1 cellular context compared by ENCODE assay signal in the genomic region with DNA sequence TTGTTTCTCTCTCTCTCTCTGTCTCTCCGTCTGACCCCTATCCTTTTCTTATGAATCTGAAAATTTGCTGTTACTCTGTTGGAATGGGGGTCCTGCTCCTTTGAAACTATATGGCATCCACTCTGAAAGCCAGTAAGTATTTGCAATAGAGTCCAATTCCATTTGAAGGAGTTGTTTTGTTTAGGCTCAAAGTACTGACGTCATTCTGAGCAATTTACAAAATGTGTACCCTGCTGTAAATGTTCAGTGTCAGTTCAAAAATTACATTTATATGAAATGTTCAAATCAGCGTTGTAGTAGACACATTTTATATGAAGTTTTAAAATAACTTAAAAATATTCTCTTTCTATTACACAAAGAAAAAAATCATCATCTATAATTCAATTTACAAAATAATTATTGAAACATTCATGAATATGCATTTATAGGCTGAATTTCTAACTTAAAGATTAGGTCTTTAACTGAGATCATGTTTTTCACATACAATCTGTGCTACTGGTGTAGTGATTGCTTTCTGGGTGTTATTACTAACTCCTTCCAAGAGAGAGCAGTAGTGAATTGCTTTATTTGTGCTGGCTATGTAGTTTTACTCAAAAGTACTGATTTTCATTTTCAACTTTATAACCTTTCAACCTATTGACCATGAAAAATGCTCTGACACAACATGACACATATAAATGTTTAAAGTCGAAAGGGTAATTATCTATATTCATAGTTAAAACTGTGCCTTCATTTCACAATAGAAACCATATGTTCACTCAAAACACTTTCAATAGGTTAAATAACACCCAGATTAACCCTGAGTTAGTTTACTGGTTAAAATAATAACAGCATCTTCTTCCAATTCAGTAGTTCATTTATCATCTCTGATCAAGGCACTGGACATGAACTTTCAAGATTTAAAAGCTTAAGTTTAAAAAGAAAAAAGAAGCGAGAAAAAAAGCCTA.
TF ChIP-seq lines count a peak whose summit lies in the region.

No MANE protein-coding gene starts in this region.

TF ChIP-seq in GM23338, 12 proteins besides CTCF, POLR2A, EP300 and RAD21 (continued from another document):
- TF ChIP-seq REST (IDR thresholded peaks at IDR 0.05; ENCODE audit: unreplicated experiment): no peak
- no peak for TF ChIP-seq POLR2AphosphoS5 (IDR thresholded peaks at IDR 0.05; ENCODE audit: low read depth)
- no peak for TF ChIP-seq ZNF331 (CRISPR knock-in tag; IDR thresholded peaks at IDR 0.05; ENCODE audit: low read depth)
- no peak for TF ChIP-seq JUNB (IDR thresholded peaks at IDR 0.05; ENCODE audit: unreplicated experiment)
- TF ChIP-seq, protein P1, sequence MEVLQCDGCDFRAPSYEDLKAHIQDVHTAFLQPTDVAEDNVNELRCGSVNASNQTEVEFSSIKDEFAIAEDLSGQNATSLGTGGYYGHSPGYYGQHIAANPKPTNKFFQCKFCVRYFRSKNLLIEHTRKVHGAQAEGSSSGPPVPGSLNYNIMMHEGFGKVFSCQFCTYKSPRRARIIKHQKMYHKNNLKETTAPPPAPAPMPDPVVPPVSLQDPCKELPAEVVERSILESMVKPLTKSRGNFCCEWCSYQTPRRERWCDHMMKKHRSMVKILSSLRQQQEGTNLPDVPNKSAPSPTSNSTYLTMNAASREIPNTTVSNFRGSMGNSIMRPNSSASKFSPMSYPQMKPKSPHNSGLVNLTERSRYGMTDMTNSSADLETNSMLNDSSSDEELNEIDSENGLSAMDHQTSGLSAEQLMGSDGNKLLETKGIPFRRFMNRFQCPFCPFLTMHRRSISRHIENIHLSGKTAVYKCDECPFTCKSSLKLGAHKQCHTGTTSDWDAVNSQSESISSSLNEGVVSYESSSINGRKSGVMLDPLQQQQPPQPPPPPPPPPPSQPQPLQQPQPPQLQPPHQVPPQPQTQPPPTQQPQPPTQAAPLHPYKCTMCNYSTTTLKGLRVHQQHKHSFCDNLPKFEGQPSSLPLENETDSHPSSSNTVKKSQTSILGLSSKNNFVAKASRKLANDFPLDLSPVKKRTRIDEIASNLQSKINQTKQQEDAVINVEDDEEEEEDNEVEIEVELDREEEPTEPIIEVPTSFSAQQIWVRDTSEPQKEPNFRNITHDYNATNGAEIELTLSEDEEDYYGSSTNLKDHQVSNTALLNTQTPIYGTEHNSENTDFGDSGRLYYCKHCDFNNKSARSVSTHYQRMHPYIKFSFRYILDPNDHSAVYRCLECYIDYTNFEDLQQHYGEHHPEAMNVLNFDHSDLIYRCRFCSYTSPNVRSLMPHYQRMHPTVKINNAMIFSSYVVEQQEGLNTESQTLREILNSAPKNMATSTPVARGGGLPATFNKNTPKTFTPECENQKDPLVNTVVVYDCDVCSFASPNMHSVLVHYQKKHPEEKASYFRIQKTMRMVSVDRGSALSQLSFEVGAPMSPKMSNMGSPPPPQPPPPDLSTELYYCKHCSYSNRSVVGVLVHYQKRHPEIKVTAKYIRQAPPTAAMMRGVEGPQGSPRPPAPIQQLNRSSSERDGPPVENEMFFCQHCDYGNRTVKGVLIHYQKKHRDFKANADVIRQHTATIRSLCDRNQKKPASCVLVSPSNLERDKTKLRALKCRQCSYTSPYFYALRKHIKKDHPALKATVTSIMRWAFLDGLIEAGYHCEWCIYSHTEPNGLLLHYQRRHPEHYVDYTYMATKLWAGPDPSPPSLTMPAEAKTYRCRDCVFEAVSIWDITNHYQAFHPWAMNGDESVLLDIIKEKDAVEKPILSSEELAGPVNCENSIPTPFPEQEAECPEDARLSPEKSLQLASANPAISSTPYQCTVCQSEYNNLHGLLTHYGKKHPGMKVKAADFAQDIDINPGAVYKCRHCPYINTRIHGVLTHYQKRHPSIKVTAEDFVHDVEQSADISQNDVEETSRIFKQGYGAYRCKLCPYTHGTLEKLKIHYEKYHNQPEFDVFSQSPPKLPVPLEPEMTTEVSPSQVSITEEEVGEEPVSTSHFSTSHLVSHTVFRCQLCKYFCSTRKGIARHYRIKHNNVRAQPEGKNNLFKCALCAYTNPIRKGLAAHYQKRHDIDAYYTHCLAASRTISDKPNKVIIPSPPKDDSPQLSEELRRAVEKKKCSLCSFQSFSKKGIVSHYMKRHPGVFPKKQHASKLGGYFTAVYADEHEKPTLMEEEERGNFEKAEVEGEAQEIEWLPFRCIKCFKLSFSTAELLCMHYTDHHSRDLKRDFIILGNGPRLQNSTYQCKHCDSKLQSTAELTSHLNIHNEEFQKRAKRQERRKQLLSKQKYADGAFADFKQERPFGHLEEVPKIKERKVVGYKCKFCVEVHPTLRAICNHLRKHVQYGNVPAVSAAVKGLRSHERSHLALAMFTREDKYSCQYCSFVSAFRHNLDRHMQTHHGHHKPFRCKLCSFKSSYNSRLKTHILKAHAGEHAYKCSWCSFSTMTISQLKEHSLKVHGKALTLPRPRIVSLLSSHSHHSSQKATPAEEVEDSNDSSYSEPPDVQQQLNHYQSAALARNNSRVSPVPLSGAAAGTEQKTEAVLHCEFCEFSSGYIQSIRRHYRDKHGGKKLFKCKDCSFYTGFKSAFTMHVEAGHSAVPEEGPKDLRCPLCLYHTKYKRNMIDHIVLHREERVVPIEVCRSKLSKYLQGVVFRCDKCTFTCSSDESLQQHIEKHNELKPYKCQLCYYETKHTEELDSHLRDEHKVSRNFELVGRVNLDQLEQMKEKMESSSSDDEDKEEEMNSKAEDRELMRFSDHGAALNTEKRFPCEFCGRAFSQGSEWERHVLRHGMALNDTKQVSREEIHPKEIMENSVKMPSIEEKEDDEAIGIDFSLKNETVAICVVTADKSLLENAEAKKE (CRISPR knock-in tag; IDR thresholded peaks at IDR 0.05): no peak
- no peak for TF ChIP-seq STAT1 (IDR thresholded peaks at IDR 0.05; ENCODE audit: unreplicated experiment)
- TF ChIP-seq, protein P2, sequence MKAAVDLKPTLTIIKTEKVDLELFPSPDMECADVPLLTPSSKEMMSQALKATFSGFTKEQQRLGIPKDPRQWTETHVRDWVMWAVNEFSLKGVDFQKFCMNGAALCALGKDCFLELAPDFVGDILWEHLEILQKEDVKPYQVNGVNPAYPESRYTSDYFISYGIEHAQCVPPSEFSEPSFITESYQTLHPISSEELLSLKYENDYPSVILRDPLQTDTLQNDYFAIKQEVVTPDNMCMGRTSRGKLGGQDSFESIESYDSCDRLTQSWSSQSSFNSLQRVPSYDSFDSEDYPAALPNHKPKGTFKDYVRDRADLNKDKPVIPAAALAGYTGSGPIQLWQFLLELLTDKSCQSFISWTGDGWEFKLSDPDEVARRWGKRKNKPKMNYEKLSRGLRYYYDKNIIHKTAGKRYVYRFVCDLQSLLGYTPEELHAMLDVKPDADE (IDR thresholded peaks at IDR 0.05): no peak
- no peak for TF ChIP-seq ZNF114 (CRISPR knock-in tag; IDR thresholded peaks at IDR 0.05)
